19 cellular contexts compared by ENCODE assay signal in genomic region chr2:217621391-217621801, GRCh38.
DNase-seq lines count a peak whose midpoint lies in the region; ATAC-seq and TF ChIP-seq lines count a peak whose summit lies in the region.
"Had no signal": no experiment of that assay in that cellular context is flagged by ENCODE, and none has a peak within 500 bp of the region (broad histone marks: within the 10 kb centered on the region; RNA-seq: fewer than 3 reads in every experiment).

No MANE protein-coding gene starts in this region.

- no peak for TF ChIP-seq CTCF in endodermal cell (conservative IDR thresholded peaks at IDR 0.05)
- no peak for TF ChIP-seq CTCF in neural progenitor cell (IDR thresholded peaks at IDR 0.05)
- TF ChIP-seq CTCF in CD8-positive, alpha-beta T cell (IDR thresholded peaks at IDR 0.05): no peak

- no peaks in the 10 kb centered on the region for H3K79me2 ChIP-seq in neural progenitor cell (ENCODE audit: low read depth)

- no peak overlapping the region for H3K27ac Mint-ChIP-seq in endodermal cell
- no peak overlapping the region for H3K27ac Mint-ChIP-seq in neural progenitor cell
- no peak overlapping the region for H3K27ac Mint-ChIP-seq in CD8-positive, alpha-beta T cell
- H3K27ac Mint-ChIP-seq: activated CD4-positive, alpha-beta T cell treated with anti-CD3 and anti-CD28 coated beads, Interleukin-2, amount 10 ng/mL, durations not matched to agents 24 days and 14 days; activated naive CD4-positive, alpha-beta T cell treated with anti-CD3 and anti-CD28 coated beads, Interleukin-2, amount 10 ng/mL, durations not matched to agents 7 days and 5 days; activated T-helper 1 cell treated with anti-CD3 and anti-CD28 coated beads, Interleukin-12 subunit alpha, Interleukin-12 subunit beta, Interleukin-2, Interleukin-4 antibody, amounts not matched to agents 30 ng/mL and 10 ng/mL and 1 ng/mL, durations not matched to agents 14 hours and 24 hours and 36 hours; stimulated activated effector memory CD8-positive, alpha-beta T cell treated with anti-CD3 and anti-CD28 coated beads, Interleukin-12 subunit alpha, Interleukin-12 subunit beta, amount 100 ng/mL, for 72 hours had no signal

- peak overlapping the region; percentile 1 for H3K9ac ChIP-seq in endodermal cell (ENCODE audit: extremely low read depth, low read length, poor library complexity, severe bottlenecking)
- H3K9ac ChIP-seq in neural progenitor cell: no peak overlapping the region
- H3K9ac ChIP-seq in stomach smooth muscle (ENCODE audit: low read length in 2 of 2): no peak overlapping the region
- H3K9ac ChIP-seq: GM23248 had no signal

- no peak overlapping the region for H3K4me3 ChIP-seq in SJCRH30
- H3K4me3 ChIP-seq in endodermal cell (ENCODE audit: low read length): no peak overlapping the region
- no peak overlapping the region for H3K4me3 ChIP-seq in neural progenitor cell
- H3K4me3 ChIP-seq in stomach smooth muscle (ENCODE audit: low read length in 2 of 2): peak overlapping the region in 1 of 2 donors; percentile 7
- H3K4me3 ChIP-seq in CD8-positive, alpha-beta T cell (ENCODE audit: low read depth, low read length): no peak overlapping the region
- H3K4me3 ChIP-seq: GM23248, spleen had no signal

- H3K4me1 Mint-ChIP-seq in endodermal cell (peaks cover 23% of the 10 kb centered on the region), neural progenitor cell (peaks cover 46% of the 10 kb centered on the region)
- no peaks in the 10 kb centered on the region for H3K4me1 Mint-ChIP-seq in CD8-positive, alpha-beta T cell (ENCODE audit: low read depth)
- H3K4me1 Mint-ChIP-seq: activated CD4-positive, alpha-beta T cell treated with anti-CD3 and anti-CD28 coated beads, Interleukin-2, amount 10 ng/mL, durations not matched to agents 24 days and 14 days; activated naive CD4-positive, alpha-beta T cell treated with anti-CD3 and anti-CD28 coated beads, Interleukin-2, amount 10 ng/mL, durations not matched to agents 7 days and 5 days; stimulated activated effector memory CD8-positive, alpha-beta T cell treated with anti-CD3 and anti-CD28 coated beads, Interleukin-12 subunit alpha, Interleukin-12 subunit beta, amount 100 ng/mL, for 72 hours had no signal

- peak overlapping the region; percentile 63 for H3K4me2 ChIP-seq in neural progenitor cell

- CTCF ChIA-PET in CD8-positive, alpha-beta T cell (lab: Charles Lee): interaction anchor here (0.6 kb wide), 2 partner anchors 92 to 970 kb away, joined by 3 to 5 read pairs; no protein-coding TSS in a partner anchor

- H3K27me3 ChIP-seq in SJCRH30: no peaks in the 10 kb centered on the region
- H3K27me3 ChIP-seq in endodermal cell (ENCODE audit: control insufficient read depth, insufficient read depth, low read length, poor library complexity, severe bottlenecking): no peaks in the 10 kb centered on the region
- peaks cover 18% of the 10 kb centered on the region for H3K27me3 ChIP-seq in neural progenitor cell
- H3K27me3 ChIP-seq in stomach smooth muscle (ENCODE audit: control insufficient read depth in 1 of 2, insufficient read depth in 2 of 2, low read length in 2 of 2): no peaks in the 10 kb centered on the region
- no peaks in the 10 kb centered on the region for H3K27me3 ChIP-seq in CD8-positive, alpha-beta T cell (ENCODE audit: insufficient read depth, low read length)
- H3K27me3 ChIP-seq: dorsolateral prefrontal cortex, spleen had no signal

- 98 to 100% methylated on average over 1 to 2 of the region's 2 CpGs for WGBS in endodermal cell (ENCODE audit: insufficient coverage in 1 of 2, insufficient read length in 1 of 2), 2 experiments

- no peak overlapping the region for H3K4me3 Mint-ChIP-seq in endodermal cell
- no peak overlapping the region for H3K4me3 Mint-ChIP-seq in neural progenitor cell
- H3K4me3 Mint-ChIP-seq in CD8-positive, alpha-beta T cell: no peak overlapping the region
- H3K4me3 Mint-ChIP-seq: activated CD4-positive, alpha-beta T cell treated with anti-CD3 and anti-CD28 coated beads, Interleukin-2, amount 10 ng/mL, durations not matched to agents 24 days and 14 days; activated naive CD4-positive, alpha-beta T cell treated with anti-CD3 and anti-CD28 coated beads, Interleukin-2, amount 10 ng/mL, durations not matched to agents 7 days and 5 days; activated T-helper 1 cell treated with anti-CD3 and anti-CD28 coated beads, Interleukin-12 subunit alpha, Interleukin-12 subunit beta, Interleukin-2, Interleukin-4 antibody, amounts not matched to agents 30 ng/mL and 10 ng/mL and 1 ng/mL, durations not matched to agents 14 hours and 24 hours and 36 hours; stimulated activated effector memory CD8-positive, alpha-beta T cell treated with anti-CD3 and anti-CD28 coated beads, Interleukin-12 subunit alpha, Interleukin-12 subunit beta, amount 100 ng/mL, for 72 hours had no signal

- H3K9me3 ChIP-seq in SJCRH30 (replicated peaks) (no peaks in the 10 kb centered on the region), endodermal cell (ENCODE audit: control insufficient read depth, low read length) (no peaks in the 10 kb centered on the region), neural progenitor cell (ENCODE audit: low read depth) (no peaks in the 10 kb centered on the region), stomach smooth muscle (ENCODE audit: control insufficient read depth in 2 of 2, low read length in 2 of 2) (no peaks in the 10 kb centered on the region)
- no peaks in the 10 kb centered on the region for H3K9me3 ChIP-seq in CD8-positive, alpha-beta T cell (ENCODE audit: low read length)
- H3K9me3 ChIP-seq: spleen had no signal

- H3K36me3 ChIP-seq in SJCRH30 (no peaks in the 10 kb centered on the region), endodermal cell (ENCODE audit: control insufficient read depth, insufficient read depth, low read length) (no peaks in the 10 kb centered on the region), neural progenitor cell (no peaks in the 10 kb centered on the region), stomach smooth muscle (ENCODE audit: control insufficient read depth in 2 of 2, insufficient read depth in 2 of 2, low read length in 2 of 2) (no peaks in the 10 kb centered on the region)
- H3K36me3 ChIP-seq in CD8-positive, alpha-beta T cell (ENCODE audit: insufficient read depth, low read length): no peaks in the 10 kb centered on the region
- H3K36me3 ChIP-seq: spleen had no signal

- H3K4me1 ChIP-seq in SJCRH30 (peaks cover 77% of the 10 kb centered on the region), endodermal cell (ENCODE audit: control insufficient read depth, insufficient read depth, low read length) (peaks cover 12% of the 10 kb centered on the region), neural progenitor cell (peaks cover 28% of the 10 kb centered on the region), stomach smooth muscle (ENCODE audit: control insufficient read depth, insufficient read depth, low read length) (peaks cover 29% of the 10 kb centered on the region)
- H3K4me1 ChIP-seq in CD8-positive, alpha-beta T cell (ENCODE audit: insufficient read depth, low read length): no peaks in the 10 kb centered on the region

- POLR2A ChIA-PET in CD8-positive, alpha-beta T cell (lab: Charles Lee): no interaction called here

- peaks cover 29% of the 10 kb centered on the region for H3F3A ChIP-seq in neural progenitor cell (ENCODE audit: low read depth)

- DNase-seq in SJCRH30 (peak; percentile 72 to 80), endodermal cell (no peak), neural progenitor cell (ENCODE audit: low spot score) (no peak), DMS114 treated with DMSO at 0.1 percent for 48 hours (lab: John Stamatoyannopoulos, UW; ENCODE audit: unreplicated experiment) (no peak)
- DNase-seq in CD8-positive, alpha-beta T cell: no peak
- DNase-seq: activated CD4-positive, alpha-beta T cell treated with anti-CD3 and anti-CD28 coated beads, Interleukin-2, amount 10 ng/mL, durations not matched to agents 24 days and 14 days; activated naive CD4-positive, alpha-beta T cell treated with anti-CD3 and anti-CD28 coated beads, Interleukin-2, amount 10 ng/mL, durations not matched to agents 7 days and 5 days; amniotic stem cell; dorsolateral prefrontal cortex; GM23248; NCI-H2029 treated with DMSO at 0.1 percent for 48 hours; NCI-H226; spleen; stimulated activated CD4-positive, alpha-beta T cell treated with anti-CD3 and anti-CD28 coated beads, Interleukin-2, amount 100 ng/mL, for 48 hours had no signal

- intact Hi-C loops in CD8-positive, alpha-beta T cell (cut with DNase I, micrococcal nuclease): no loop called here

- H4K20me1 ChIP-seq in neural progenitor cell (ENCODE audit: low read depth): peaks cover 23% of the 10 kb centered on the region

- H3K27me3 Mint-ChIP-seq in endodermal cell (ENCODE audit: insufficient read depth) (no peaks in the 10 kb centered on the region), neural progenitor cell (ENCODE audit: insufficient read depth, low read depth) (peaks cover 10% of the 10 kb centered on the region)
- no peaks in the 10 kb centered on the region for H3K27me3 Mint-ChIP-seq in CD8-positive, alpha-beta T cell (ENCODE audit: low read depth)
- H3K27me3 Mint-ChIP-seq: activated CD4-positive, alpha-beta T cell treated with anti-CD3 and anti-CD28 coated beads, Interleukin-2, amount 10 ng/mL, durations not matched to agents 24 days and 14 days; progenitor cell of endocrine pancreas had no signal

- no peaks in the 10 kb centered on the region for H3K36me3 Mint-ChIP-seq in endodermal cell (ENCODE audit: low read depth)
- no peaks in the 10 kb centered on the region for H3K36me3 Mint-ChIP-seq in neural progenitor cell
- H3K36me3 Mint-ChIP-seq in CD8-positive, alpha-beta T cell: no peaks in the 10 kb centered on the region
- H3K36me3 Mint-ChIP-seq: activated naive CD4-positive, alpha-beta T cell treated with anti-CD3 and anti-CD28 coated beads, Interleukin-2, amount 10 ng/mL, durations not matched to agents 7 days and 5 days; stimulated activated effector memory CD8-positive, alpha-beta T cell treated with anti-CD3 and anti-CD28 coated beads, Interleukin-12 subunit alpha, Interleukin-12 subunit beta, amount 100 ng/mL, for 72 hours had no signal

- ATAC-seq in CD8-positive, alpha-beta T cell: no peak
- no peak for ATAC-seq in HG02884 (IDR thresholded peaks at IDR 0.05; ENCODE audit: unreplicated experiment)
- ATAC-seq: stimulated activated effector memory CD8-positive, alpha-beta T cell treated with anti-CD3 and anti-CD28 coated beads, Interleukin-12 subunit alpha, Interleukin-12 subunit beta, amount 100 ng/mL, for 72 hours had no signal

- H2AFZ ChIP-seq in neural progenitor cell (replicated peaks): no peak overlapping the region
- H2AFZ ChIP-seq: GM23248 had no signal

- no peaks in the 10 kb centered on the region for H3K9me3 Mint-ChIP-seq in endodermal cell
- peaks cover 2% of the 10 kb centered on the region for H3K9me3 Mint-ChIP-seq in neural progenitor cell
- H3K9me3 Mint-ChIP-seq in CD8-positive, alpha-beta T cell: no peaks in the 10 kb centered on the region
- H3K9me3 Mint-ChIP-seq: activated CD4-positive, alpha-beta T cell treated with anti-CD3 and anti-CD28 coated beads, Interleukin-2, amount 10 ng/mL, durations not matched to agents 24 days and 14 days; activated naive CD4-positive, alpha-beta T cell treated with anti-CD3 and anti-CD28 coated beads, Interleukin-2, amount 10 ng/mL, durations not matched to agents 7 days and 5 days; activated T-helper 1 cell treated with anti-CD3 and anti-CD28 coated beads, Interleukin-12 subunit alpha, Interleukin-12 subunit beta, Interleukin-2, Interleukin-4 antibody, amounts not matched to agents 30 ng/mL and 10 ng/mL and 1 ng/mL, durations not matched to agents 14 hours and 24 hours and 36 hours; stimulated activated effector memory CD8-positive, alpha-beta T cell treated with anti-CD3 and anti-CD28 coated beads, Interleukin-12 subunit alpha, Interleukin-12 subunit beta, amount 100 ng/mL, for 72 hours had no signal

- H3K27ac ChIP-seq in SJCRH30 (peak overlapping the region; percentile 93), endodermal cell (ENCODE audit: low read depth, low read length) (peak overlapping the region; percentile 92), neural progenitor cell (no peak overlapping the region), stomach smooth muscle (ENCODE audit: low read length) (peak overlapping the region; percentile 77)
- H3K27ac ChIP-seq in CD8-positive, alpha-beta T cell (ENCODE audit: low read depth, low read length): no peak overlapping the region
- H3K27ac ChIP-seq: GM23248, spleen had no signal

Comparison
In these comparisons a context has a peak if more than half of its experiments do, and no peak if none do; other contexts are left out.
1. DNase-seq: peak in SJCRH30 (2 of 2); none in endodermal cell (single experiment), neural progenitor cell (single experiment), CD8-positive, alpha-beta T cell (0 of 7) and DMS114 treated with DMSO at 0.1 percent for 48 hours (single experiment).
2. H3K27ac ChIP-seq: peak in SJCRH30 (single experiment), endodermal cell (single experiment) and stomach smooth muscle (single experiment); none in neural progenitor cell (single experiment) and CD8-positive, alpha-beta T cell (single experiment).